In the genomic region with DNA sequence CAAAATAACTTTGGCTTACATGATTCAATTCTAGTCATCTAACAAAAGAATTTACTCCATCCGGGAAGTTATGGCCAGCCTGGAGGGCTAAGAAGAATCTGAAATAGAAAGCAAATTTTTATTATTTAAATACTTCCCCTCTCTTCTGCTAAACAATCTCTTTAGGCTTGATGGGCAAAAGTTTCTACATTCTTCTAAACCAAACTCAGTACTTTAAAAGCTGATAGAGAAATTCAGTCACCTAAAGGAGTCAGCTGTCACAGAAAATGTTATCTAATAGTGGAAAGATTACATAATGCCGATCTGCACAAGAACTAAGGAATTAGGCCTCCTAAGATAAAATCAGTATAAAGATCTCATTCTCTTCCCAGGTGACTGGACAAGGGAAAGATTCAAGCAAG, we compare ENCODE assay signal across 15 cellular contexts. TPM values are rescaled to one million over a fixed set of nuclear protein-coding genes. Genes with fewer than 3 reads are reported as not detected.
DNase-seq lines count a peak whose midpoint lies in the region; FAIRE-seq and TF ChIP-seq lines count a peak whose summit lies in the region.
"Had no signal": no experiment of that assay in that cellular context is flagged by ENCODE, and none has a peak within 500 bp of the region (broad histone marks: within the 10 kb centered on the region; RNA-seq: fewer than 3 reads in every experiment).

No MANE protein-coding gene starts in this region.

- no peak overlapping the region for H3K4me3 Mint-ChIP-seq in progenitor cell of endocrine pancreas (ENCODE audit: low read depth)
- H3K4me3 Mint-ChIP-seq: activated naive CD4-positive, alpha-beta T cell treated with anti-CD3 and anti-CD28 coated beads for 36 hours had no signal

- peak overlapping the region; percentile 67 for H3K27ac Mint-ChIP-seq in progenitor cell of endocrine pancreas
- H3K27ac Mint-ChIP-seq: activated naive CD4-positive, alpha-beta T cell treated with anti-CD3 and anti-CD28 coated beads for 36 hours had no signal

- H3K36me3 Mint-ChIP-seq in progenitor cell of endocrine pancreas (ENCODE audit: insufficient read depth) = peaks cover 2% of the 10 kb centered on the region

- peaks cover 17% of the 10 kb centered on the region for H3K4me1 Mint-ChIP-seq in progenitor cell of endocrine pancreas (ENCODE audit: low read depth)

- no peaks in the 10 kb centered on the region for H3K36me3 ChIP-seq in esophagus muscularis mucosa

- no peaks in the 10 kb centered on the region for H3K9me3 ChIP-seq in esophagus muscularis mucosa
- H3K9me3 ChIP-seq: BLaER1 treated with 17β-estradiol and CSF1 and Interleukin-3, amounts not matched to agents 10 nM and 100 nM had no signal

- TF ChIP-seq POLR2A in esophagus muscularis mucosa (IDR thresholded peaks at IDR 0.05; ENCODE audit: low read depth) = no peak

- 22% methylated on average over 2 of the region's 2 CpGs for WGBS in esophagus muscularis mucosa

- H3K27me3 Mint-ChIP-seq in progenitor cell of endocrine pancreas = no peaks in the 10 kb centered on the region

- TF ChIP-seq CTCF in esophagus muscularis mucosa (IDR thresholded peaks at IDR 0.05) (no peak), progenitor cell of endocrine pancreas (IDR thresholded peaks at IDR 0.05; ENCODE audit: unreplicated experiment) (no peak)

- no peak overlapping the region for H3K4me3 ChIP-seq in esophagus muscularis mucosa
- H3K4me3 ChIP-seq: BLaER1 treated with 17β-estradiol and CSF1 and Interleukin-3, amounts not matched to agents 10 nM and 100 nM had no signal

- H3K9me3 Mint-ChIP-seq in progenitor cell of endocrine pancreas (ENCODE audit: low read depth) = no peaks in the 10 kb centered on the region
- H3K9me3 Mint-ChIP-seq: activated naive CD4-positive, alpha-beta T cell treated with anti-CD3 and anti-CD28 coated beads for 36 hours had no signal

- peak overlapping the region in 3 of 4 donors; percentile 12 to 39 (median 31) for H3K27ac ChIP-seq in esophagus muscularis mucosa (replicated peaks in 1 of 4)
- H3K27ac ChIP-seq: BLaER1 treated with 17β-estradiol and CSF1 and Interleukin-3, amounts not matched to agents 10 nM and 100 nM had no signal

- FAIRE-seq in GM19239 (lab: Jason Lieb, UNC) = no peak
- FAIRE-seq: TTC549 had no signal

- DNase-seq in ELR (ENCODE audit: low read depth) (peak; percentile 63), RPMI7951 (ENCODE audit: low read depth) (peak; percentile 22), esophagus muscularis mucosa (ENCODE audit: extremely low spot score) (no peak), progenitor cell of endocrine pancreas (ENCODE audit: low spot score, unreplicated experiment) (no peak), NCI-H2171 treated with DMSO at 0.1 percent for 48 hours (lab: John Stamatoyannopoulos, UW) (no peak), GM19239 (ENCODE audit: insufficient read length, low spot score) (no peak)
- DNase-seq in activated CD8-positive, alpha-beta memory T cell treated with anti-CD3 and anti-CD28 coated beads, Interleukin-2, amount 50 U/mL, for 4 hours = no peak
- DNase-seq in stimulated activated naive CD4-positive, alpha-beta T cell treated with Interleukin-2 at 50 U/mL for 16 hours (lab: John Stamatoyannopoulos, UW) = no peak
- DNase-seq: activated naive CD4-positive, alpha-beta T cell treated with anti-CD3 and anti-CD28 coated beads for 36 hours; erythroblast; midbrain; NCI-H69; stimulated activated naive CD8-positive, alpha-beta T cell treated with anti-CD3 and anti-CD28 coated beads, Interleukin-15, Interleukin-2, amounts not matched to agents 100 U/mL and 50 U/mL, for 24 hours had no signal

- intact Hi-C loops in esophagus muscularis mucosa (cut with DNase I) = no loop called here

- H3K4me1 ChIP-seq in esophagus muscularis mucosa = peaks cover 18 to 73% (median 56%) of the 10 kb centered on the region in 4 donors

- no peak for TF ChIP-seq EP300 in esophagus muscularis mucosa (IDR thresholded peaks at IDR 0.05)

- H3K27me3 ChIP-seq in esophagus muscularis mucosa = no peaks in the 10 kb centered on the region
- H3K27me3 ChIP-seq: BLaER1 treated with 17β-estradiol and CSF1 and Interleukin-3, amounts not matched to agents 10 nM and 100 nM had no signal

RNA-seq across cellular contexts. Expression of a gene that starts 32.4 kb away (rescaled TPM):
- 16.2 and 20.8 TPM in 2 replicates for total RNA-seq in RPMI7951 (2014; rRNA removed; shearing (Covaris generic))
- total RNA-seq in esophagus muscularis mucosa = 10 to 100 TPM; 64.0 to 80.4 (median 69.2) TPM
- total RNA-seq in progenitor cell of endocrine pancreas = 64.1 and 64.9 TPM in 2 replicates

Comparison
In these comparisons a context has a peak if more than half of its experiments do, and no peak if none do; other contexts are left out.
1. DNase-seq: peak in ELR (single experiment) and RPMI7951 (single experiment); none in esophagus muscularis mucosa (single experiment), progenitor cell of endocrine pancreas (single experiment), activated CD8-positive, alpha-beta memory T cell treated with anti-CD3 and anti-CD28 coated beads, Interleukin-2, amount 50 U/mL, for 4 hours (single experiment), NCI-H2171 treated with DMSO at 0.1 percent for 48 hours (single experiment), GM19239 (single experiment) and stimulated activated naive CD4-positive, alpha-beta T cell treated with Interleukin-2 at 50 U/mL for 16 hours (single experiment).